In the genomic region with DNA sequence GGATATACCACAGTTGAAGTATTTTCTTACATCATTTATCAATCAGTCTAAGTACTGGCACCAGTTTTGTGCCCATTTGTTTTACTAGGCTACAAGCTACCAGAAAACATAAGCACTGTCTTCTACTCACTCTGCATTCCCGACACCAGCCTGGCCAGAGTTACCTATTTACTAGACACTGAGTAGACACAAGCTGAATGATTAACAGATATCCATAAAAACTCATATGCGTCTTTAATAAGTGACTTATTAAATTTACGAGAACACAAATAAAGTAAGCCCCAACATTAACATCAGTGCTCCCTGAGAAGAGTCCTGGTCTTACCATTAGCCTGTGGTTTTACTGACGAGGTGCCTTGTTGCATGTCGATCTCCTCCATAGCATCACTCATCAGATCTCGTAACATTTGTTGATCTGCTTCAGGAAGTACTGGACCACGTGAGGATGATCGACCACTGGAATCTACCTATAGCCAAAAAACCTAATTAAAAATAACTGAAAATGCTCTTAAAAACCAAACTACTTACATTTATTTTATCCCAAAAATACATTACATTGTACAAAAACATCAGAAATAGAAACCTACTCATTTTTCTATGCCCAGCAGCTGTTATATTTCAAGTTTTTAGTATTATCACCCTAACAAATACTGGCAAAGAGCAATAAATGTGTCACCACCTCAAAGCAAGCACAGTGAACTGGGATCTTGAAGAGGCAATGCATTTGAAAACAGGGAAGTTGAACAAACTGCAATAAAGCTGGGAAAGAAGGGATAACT, we compare ENCODE assay signal across 26 cellular contexts. TPM values are rescaled to one million over a fixed set of nuclear protein-coding genes. Genes with fewer than 3 reads are reported as not detected.
DNase-seq lines count a peak whose midpoint lies in the region; ATAC-seq and TF ChIP-seq lines count a peak whose summit lies in the region.
"Had no signal": no experiment of that assay in that cellular context is flagged by ENCODE, and none has a peak within 500 bp of the region (broad histone marks: within the 10 kb centered on the region; RNA-seq: fewer than 3 reads in every experiment).

No MANE protein-coding gene starts in this region.

- H3K4me1 ChIP-seq in body of pancreas (no peaks in the 10 kb centered on the region), mammary epithelial cell (ENCODE audit: insufficient read depth, low read length) (peaks cover 2% of the 10 kb centered on the region)
- H3K4me1 ChIP-seq: lower lobe of right lung, sigmoid colon, thyroid gland had no signal

- no peak overlapping the region for H3K4me3 ChIP-seq in body of pancreas
- H3K4me3 ChIP-seq in mammary epithelial cell (replicated peaks in 1 of 3; ENCODE audit: insufficient read depth in 1 of 3, low read depth in 2 of 3, low read length in 3 of 3), result no peak overlapping the region
- H3K4me3 ChIP-seq: lower lobe of right lung, sigmoid colon, thyroid gland had no signal

- H3K9me3 ChIP-seq in body of pancreas, result no peaks in the 10 kb centered on the region
- H3K9me3 ChIP-seq in mammary epithelial cell (replicated peaks; ENCODE audit: insufficient read depth, low read length), result no peaks in the 10 kb centered on the region
- H3K9me3 ChIP-seq: lower lobe of right lung, sigmoid colon, thyroid gland had no signal

- no TSS peak for BruUV-seq in mammary epithelial cell (replicated peaks; lab: Mats Ljungman, UMichigan)

- DNase-seq in DMS53 (lab: John Stamatoyannopoulos, UW) (peak; percentile 76), body of pancreas (peak in 3 of 4 donors; percentile 22 to 64 (median 26)), left colon (peak; percentile 21 to 39), renal cortical epithelial cell (ENCODE audit: low read depth) (peak; percentile 100), GM13977 (ENCODE audit: low spot score) (no peak), NCI-H82 (lab: John Stamatoyannopoulos, UW) (no peak), mammary epithelial cell (no peak)
- no peak for DNase-seq in stimulated activated naive CD4-positive, alpha-beta T cell (lab: John Stamatoyannopoulos, UW)
- DNase-seq: activated CD4-positive, CD25-positive, alpha-beta regulatory T cell treated with anti-CD3 and anti-CD28 coated beads, Interleukin-2, amount 50 U/mL, for 72 hours; activated CD8-positive, alpha-beta memory T cell treated with anti-CD3 and anti-CD28 coated beads for 24 hours; activated T-cell treated with anti-CD3 and anti-CD28 coated beads, Interleukin-2, amount 50 U/mL, for 48 hours; CD4-positive, alpha-beta memory T cell; cerebellar nuclear complex; effector CD4-positive, alpha-beta T cell; H9; Kasumi-1; lower lobe of right lung; naive B cell; NCI-H1092; NCI-H1930; sigmoid colon; stimulated activated naive B cell treated with anti-CD40 and anti-IgM and Interleukin-4, amounts not matched to agents 10 μg/mL and 1 μg/mL and 100 μg/mL, for 72 hours; thyroid gland had no signal

- TF ChIP-seq CTCF in body of pancreas (IDR thresholded peaks at IDR 0.05) (no peak), GM13977 (IDR thresholded peaks at IDR 0.05; ENCODE audit: extremely low read depth, insufficient read depth, missing control alignments) (no peak), mammary epithelial cell (conservative IDR thresholded peaks at IDR 0.05 in 1 of 2, IDR thresholded peaks at IDR 0.05 in 1 of 2; ENCODE audit: extremely low read depth in 1 of 2, insufficient read depth in 1 of 2, low read depth in 1 of 2, low read length in 2 of 2) (no peak)

- CTCF ChIA-PET in mammary epithelial cell (lab: Charles Lee; ENCODE audit: low non-redundant PET), result interaction anchor here (0.7 kb wide), 1 partner anchor 93 kb away, joined by 3 read pairs; no protein-coding TSS in a partner anchor

- ATAC-seq in body of pancreas (peak; percentile 81), left colon (peak; percentile 94)
- ATAC-seq: lower lobe of right lung; SK-N-SH treated with all-trans-retinoic acid at 6 μM for 48 hours; stimulated activated naive B cell treated with anti-CD40 and anti-IgM and Interleukin-4, amounts not matched to agents 10 μg/mL and 1 μg/mL and 100 μg/mL, for 72 hours had no signal

- H3K27me3 ChIP-seq in body of pancreas (no peaks in the 10 kb centered on the region), mammary epithelial cell (ENCODE audit: insufficient read depth, low read length) (no peaks in the 10 kb centered on the region)
- H3K27me3 ChIP-seq: sigmoid colon, thyroid gland had no signal

- H4K20me1 ChIP-seq in mammary epithelial cell (ENCODE audit: insufficient read depth, low read length), result no peaks in the 10 kb centered on the region

- no peak overlapping the region for H3K4me2 ChIP-seq in mammary epithelial cell (ENCODE audit: insufficient read depth, low read depth, low read length)

- in situ Hi-C loops in GM13977 (cut with MboI; ENCODE audit: low pct_unique_long_range_greater_than_20kb, low sequenced_read_pairs, unreplicated experiment), result no loop called here
- in situ Hi-C loops in mammary epithelial cell (cut with MboI; ENCODE audit: low sequenced_read_pairs in 2 of 2), result loop anchor here in 1 of 2 donors (10.0 kb wide), 1 partner anchor 105 kb away; no protein-coding TSS in a partner anchor

- dilution Hi-C loops in mammary epithelial cell (cut with HindIII; ENCODE audit: low sequenced_read_pairs), result no loop called here

- intact Hi-C loops in body of pancreas (cut with DNase I) (loop anchor here (10.0 kb wide), 1 partner anchor 105 kb away; no protein-coding TSS in a partner anchor), left colon (cut with DNase I, micrococcal nuclease) (no loop called here), mammary epithelial cell (cut with micrococcal nuclease) (no loop called here)

- H3K27ac ChIP-seq in body of pancreas (peak overlapping the region in 3 of 4 donors; percentile 6 to 69 (median 45)), mammary epithelial cell (ENCODE audit: insufficient read depth, low read depth, low read length) (no peak overlapping the region)
- H3K27ac ChIP-seq: lower lobe of right lung, RWPE1, sigmoid colon, thyroid gland had no signal

- no peak overlapping the region for H2AFZ ChIP-seq in mammary epithelial cell (ENCODE audit: low read depth, low read length)

- no peak overlapping the region for H3K9ac ChIP-seq in mammary epithelial cell (ENCODE audit: insufficient read depth, low read length)

- WGBS in body of pancreas, 2 donors, result 42 to 52% methylated on average over 8 of the region's 8 CpGs
- 98% methylated on average over 8 of the region's 8 CpGs for WGBS in mammary epithelial cell (ENCODE audit: low coverage, missing lambda C conversion rate)

- H3K79me2 ChIP-seq in mammary epithelial cell (ENCODE audit: insufficient read depth, low read length), result no peaks in the 10 kb centered on the region

- no peak for TF ChIP-seq POLR2A in body of pancreas (IDR thresholded peaks at IDR 0.05)

- peaks cover 0 to 17% of the 10 kb centered on the region in 2 donors for H3K36me3 ChIP-seq in body of pancreas (replicated peaks in 1 of 2; ENCODE audit: insufficient read depth in 1 of 2, low read depth in 2 of 2)
- H3K36me3 ChIP-seq in mammary epithelial cell (ENCODE audit: insufficient read depth, low read length), result peaks cover 7% of the 10 kb centered on the region

RNA-seq across cellular contexts. Expression of a gene that starts 53.3 kb away (rescaled TPM):
- total RNA-seq in body of pancreas (not detected), left colon (1 to 10 TPM; 5.2 to 6.6 TPM), renal cortical epithelial cell (0.10 TPM in 1 of 2 replicates, not detected in the other), mammary epithelial cell (1 to 10 TPM in 1 of 2 donors, under 1 TPM in 1; 0.17 to 4.8 TPM)
- 3.7 TPM for polyA plus RNA-seq in mammary epithelial cell
- 6.9 TPM for polyA minus RNA-seq in mammary epithelial cell
- total RNA-seq: CD4-positive, alpha-beta memory T cell; H9; lower lobe of right lung; osteocyte had no signal
- polyA plus RNA-seq: CD4-positive, alpha-beta memory T cell had no signal

RNA-seq across cellular contexts. Expression of a gene that starts 53.8 kb away (rescaled TPM):
- total RNA-seq in body of pancreas, result 10 to 100 TPM; 26.2 to 51.7 TPM
- 10 to 100 TPM; 17.9 to 19.5 TPM for total RNA-seq in left colon
- total RNA-seq in renal cortical epithelial cell, result 9.7 and 27.2 TPM in 2 replicates
- 10 to 100 TPM; 15.6 to 21.8 TPM for total RNA-seq in mammary epithelial cell
- 5.6 TPM for polyA plus RNA-seq in mammary epithelial cell
- polyA minus RNA-seq in mammary epithelial cell, result 31.3 TPM

RNA-seq across cellular contexts. Expression of a gene that starts 54.0 kb away (rescaled TPM):
- total RNA-seq in body of pancreas (10 to 100 TPM in 1 of 2 donors, 1 to 10 TPM in 1; 8.0 to 11.2 TPM), left colon (100 to 1,000 TPM; 144 to 180 TPM), renal cortical epithelial cell (98.8 and 253 TPM in 2 replicates), mammary epithelial cell (10 to 100 TPM; 32.2 to 61.0 TPM)
- polyA plus RNA-seq in mammary epithelial cell, result 31.7 TPM
- 20.7 TPM for polyA minus RNA-seq in mammary epithelial cell

Comparison
In these comparisons a context has a peak if more than half of its experiments do, and no peak if none do; other contexts are left out.
1. DNase-seq: peak in DMS53 (single experiment), body of pancreas (3 of 4), left colon (2 of 2) and renal cortical epithelial cell (single experiment); none in stimulated activated naive CD4-positive, alpha-beta T cell (0 of 6), GM13977 (single experiment), NCI-H82 (single experiment) and mammary epithelial cell (single experiment).